ENCODE assay signal across 14 cellular contexts in the genomic region with DNA sequence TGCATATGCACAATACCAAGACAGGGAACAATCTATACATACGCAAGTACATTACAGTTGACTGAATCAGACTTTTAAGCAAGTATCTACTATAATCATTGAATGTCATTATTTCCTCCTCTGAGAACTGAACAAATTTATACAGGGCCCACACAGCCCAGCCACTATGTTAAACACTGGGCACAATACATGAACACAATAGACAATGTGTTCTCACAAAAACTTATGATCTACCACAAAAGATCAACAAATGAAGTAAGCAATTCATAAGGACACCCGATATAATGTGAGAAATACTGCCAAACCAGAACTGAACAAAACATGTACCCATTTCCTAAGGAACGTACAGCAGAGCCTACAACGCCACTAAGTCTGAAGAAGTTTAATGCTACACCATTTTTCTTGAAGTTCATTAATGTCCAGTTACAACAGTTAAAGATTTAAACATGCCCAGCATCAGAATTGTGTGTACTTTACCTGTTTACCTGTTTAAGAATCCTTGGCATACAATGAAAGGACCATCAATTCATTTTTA.
"Had no signal": no experiment of that assay in that cellular context is flagged by ENCODE, and none has a peak within 500 bp of the region (broad histone marks: within the 10 kb centered on the region; RNA-seq: fewer than 3 reads in every experiment).

No MANE protein-coding gene starts in this region.

- H3K27ac Mint-ChIP-seq: activated CD4-positive, alpha-beta T cell treated with anti-CD3 and anti-CD28 coated beads for 36 hours; activated CD8-positive, alpha-beta T cell treated with anti-CD3 and anti-CD28 coated beads for 36 hours; activated T-cell treated with anti-CD3 and anti-CD28 coated beads, Interleukin-2, amount 50 U/mL, for 72 hours; nephron progenitor cell had no signal

- H3K9me3 ChIP-seq: thoracic aorta had no signal

- DNase-seq: activated CD4-positive, alpha-beta T cell treated with anti-CD3 and anti-CD28 coated beads for 36 hours; activated CD8-positive, alpha-beta memory T cell treated with anti-CD3 and anti-CD28 coated beads, Interleukin-2, amount 50 U/mL, for 4 hours; activated CD8-positive, alpha-beta T cell treated with anti-CD3 and anti-CD28 coated beads for 36 hours; activated T-cell treated with anti-CD3 and anti-CD28 coated beads, Interleukin-2, amount 50 U/mL, for 72 hours; mesenchymal stem cell; nephron progenitor cell; retina; stimulated activated CD4-positive, alpha-beta T cell treated with anti-CD3 and anti-CD28 coated beads, Interleukin-4, amount 100 ng/mL, for 1 hour; stimulated activated CD8-positive, alpha-beta memory T cell treated with anti-CD3 and anti-CD28 coated beads, Interleukin-4, amount 100 ng/mL, for 48 hours; stimulated activated naive CD8-positive, alpha-beta T cell treated with anti-CD3 and anti-CD28 coated beads, Interleukin-15, Interleukin-2, amounts not matched to agents 100 U/mL and 50 U/mL, for 24 hours; T-helper 9 cell; WERI-Rb-1 had no signal

- H3K27me3 Mint-ChIP-seq: activated CD4-positive, alpha-beta T cell treated with anti-CD3 and anti-CD28 coated beads for 36 hours; central memory CD8-positive, alpha-beta T cell had no signal

- H3K27ac ChIP-seq: thoracic aorta, WERI-Rb-1 had no signal

- H3K4me3 Mint-ChIP-seq: activated CD4-positive, alpha-beta T cell treated with anti-CD3 and anti-CD28 coated beads for 36 hours; activated CD8-positive, alpha-beta T cell treated with anti-CD3 and anti-CD28 coated beads for 36 hours; activated T-cell treated with anti-CD3 and anti-CD28 coated beads, Interleukin-2, amount 50 U/mL, for 72 hours; central memory CD8-positive, alpha-beta T cell; nephron progenitor cell had no signal

- H3K9me3 Mint-ChIP-seq: activated CD8-positive, alpha-beta T cell treated with anti-CD3 and anti-CD28 coated beads for 36 hours; activated T-cell treated with anti-CD3 and anti-CD28 coated beads, Interleukin-2, amount 50 U/mL, for 72 hours; central memory CD8-positive, alpha-beta T cell; nephron progenitor cell had no signal

- H3K4me3 ChIP-seq: thoracic aorta had no signal

- H3K36me3 ChIP-seq: thoracic aorta had no signal

- H3K4me1 Mint-ChIP-seq: activated CD4-positive, alpha-beta T cell treated with anti-CD3 and anti-CD28 coated beads for 36 hours; central memory CD8-positive, alpha-beta T cell; nephron progenitor cell had no signal
